Comparison of ENCODE assay signal across 8 cellular contexts in the genomic region with DNA sequence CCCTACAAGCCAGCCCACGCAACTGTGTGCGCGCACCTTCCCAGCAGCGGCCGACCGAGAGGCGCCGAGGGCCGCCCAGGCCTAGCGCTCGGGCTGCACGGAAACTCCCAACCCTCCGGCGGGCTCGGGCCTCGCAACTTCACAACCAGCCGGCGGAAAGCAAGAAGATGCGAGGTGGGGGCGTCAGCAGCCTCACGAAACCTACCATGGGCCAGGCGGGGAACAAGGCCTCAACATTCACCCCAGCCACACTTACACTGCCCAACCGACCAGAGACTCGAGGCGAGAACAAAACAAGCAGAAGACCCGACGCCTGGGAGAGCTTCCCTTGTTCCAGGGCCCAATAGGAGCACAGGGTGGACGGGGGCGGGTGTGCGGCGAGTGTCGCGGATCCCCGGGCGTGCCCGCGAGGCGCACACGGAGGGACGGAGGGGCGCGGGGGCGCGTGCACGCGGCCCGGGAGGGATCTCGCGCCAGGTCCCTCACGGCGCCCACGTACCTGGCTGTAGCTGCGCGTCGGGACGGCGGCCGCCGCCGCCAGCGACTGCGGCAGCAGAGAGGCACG.
DNase-seq lines count a peak whose midpoint lies in the region; ATAC-seq and TF ChIP-seq lines count a peak whose summit lies in the region.

No MANE protein-coding gene starts in this region.

- DNase-seq in NK-92 treated with Interleukin-12 subunit alpha and Interleukin-12 subunit beta, amount 100 ng/mL, for 24 hours (lab: John Stamatoyannopoulos, UW) = peak; percentile 45
- no peak for DNase-seq in NK-92 (lab: John Stamatoyannopoulos, UW; ENCODE audit: unreplicated experiment)
- DNase-seq in NCI-H2107 treated with DMSO at 0.1 percent for 48 hours (lab: John Stamatoyannopoulos, UW; ENCODE audit: unreplicated experiment) = peak; percentile 5
- DNase-seq in activated CD4-positive, alpha-beta T cell treated with anti-CD3 and anti-CD28 coated beads for 4 hours = peak; percentile 61 to 69
- DNase-seq in choroid plexus epithelial cell (ENCODE audit: low read depth) = peak; percentile 59
- peak; percentile 91 for DNase-seq in left kidney (ENCODE audit: low read depth, low spot score)
- DNase-seq in stimulated activated CD4-positive, alpha-beta T cell treated with anti-CD3 and anti-CD28 coated beads, Interleukin-1b, Interleukin-23, amount 100 ng/mL, for 48 hours = peak; percentile 71

- peak; percentile 57 for ATAC-seq in HG02973 (IDR thresholded peaks at IDR 0.05; ENCODE audit: unreplicated experiment)

- H3K4me3 ChIP-seq in choroid plexus epithelial cell (ENCODE audit: low read depth, low read length) = peak overlapping the region; percentile 86

- TF ChIP-seq CTCF in choroid plexus epithelial cell (conservative IDR thresholded peaks at IDR 0.05; ENCODE audit: low read depth, low read length) = peak; percentile 12
